In genomic region chr9:105912868-105913516, GRCh38 we compare ENCODE assay signal across 19 cellular contexts.
A peak's percentile ranks its signal among the peaks of the same experiment; 100 is the strongest.
DNase-seq lines count a peak whose midpoint lies in the region; ATAC-seq, FAIRE-seq and TF ChIP-seq lines count a peak whose summit lies in the region.
"Had no signal": no experiment of that assay in that cellular context is flagged by ENCODE, and none has a peak within 500 bp of the region (broad histone marks: within the 10 kb centered on the region; RNA-seq: fewer than 3 reads in every experiment).

No MANE protein-coding gene starts in this region.

- H3K36me3 Mint-ChIP-seq in GM23338 (ENCODE audit: low read depth): peaks cover 9% of the 10 kb centered on the region; the same call in 2 of the 3 replicates

- H3K27ac ChIP-seq in GM23338 (ENCODE audit: low read depth) (0 out of 2 replicates have a peak overlapping the region, but pooled peaks have one; percentile 96), psoas muscle (peak overlapping the region; percentile 93), aorta (ENCODE audit: low read depth in 1 of 2, low read length in 2 of 2) (no peak overlapping the region)
- H3K27ac ChIP-seq: esophagus squamous epithelium, left ventricle myocardium inferior, thyroid gland had no signal

- DNase-seq in GM23338 (ENCODE audit: low spot score): no peak
- DNase-seq in NCI-H2107 (lab: John Stamatoyannopoulos, UW): peak; percentile 8
- DNase-seq in bronchial epithelial cell (ENCODE audit: low read depth): peak; percentile 97
- peak; percentile 63 to 86 for DNase-seq in psoas muscle
- no peak for DNase-seq in dermis blood vessel endothelial cell
- DNase-seq in H4 (ENCODE audit: low spot score): no peak
- no peak for DNase-seq in aorta
- DNase-seq: activated CD4-positive, alpha-beta T cell treated with anti-CD3 and anti-CD28 coated beads, Interleukin-2, amount 50 U/mL, for 48 hours; amygdala; esophagus squamous epithelium; left ventricle myocardium inferior; NCI-H1105 treated with DMSO at 0.1 percent for 48 hours; retina; Right ventricle myocardium superior; stimulated activated CD4-positive, alpha-beta T cell treated with anti-CD3 and anti-CD28 coated beads, Interleukin-2, amount 100 ng/mL, for 24 hours; stimulated activated CD8-positive, alpha-beta memory T cell treated with anti-CD3 and anti-CD28 coated beads, Interleukin-4, amount 100 ng/mL, for 48 hours; thyroid gland had no signal

- H3K27ac Mint-ChIP-seq in GM23338: peak overlapping the region; percentile 42; the same call in 1 of the 2 replicates

- H3K79me2 ChIP-seq in GM23338 (replicated peaks; ENCODE audit: insufficient read depth): no peaks in the 10 kb centered on the region

- no peaks in the 10 kb centered on the region for H3K9me3 ChIP-seq in psoas muscle
- no peaks in the 10 kb centered on the region for H3K9me3 ChIP-seq in aorta (ENCODE audit: control insufficient read depth, low read length)
- H3K9me3 ChIP-seq: esophagus squamous epithelium, left ventricle myocardium inferior, thyroid gland had no signal

- TF ChIP-seq CTCF in GM23338 (conservative IDR thresholded peaks at IDR 0.05; ENCODE audit: low read depth in 2 of 2) (no peak), bronchial epithelial cell (IDR thresholded peaks at IDR 0.05; ENCODE audit: insufficient read depth, low read length, severe bottlenecking) (no peak), psoas muscle (IDR thresholded peaks at IDR 0.05) (no peak)

- 0 out of 2 replicates have a peak overlapping the region, but pooled peaks have one; percentile 3 for H3K4me2 ChIP-seq in GM23338

- peak; percentile 90 for FAIRE-seq in bronchial epithelial cell (lab: Jason Lieb, UNC)
- FAIRE-seq: colon, GM18507 had no signal

- no peaks in the 10 kb centered on the region for H3F3A ChIP-seq in GM23338 (replicated peaks; ENCODE audit: low read depth)

- no peaks in the 10 kb centered on the region for H4K20me1 ChIP-seq in GM23338 (replicated peaks; ENCODE audit: insufficient read depth)

- peak overlapping the region; percentile 24; the same call in 1 of the 2 replicates for H2AFZ ChIP-seq in GM23338

- H3K9me3 Mint-ChIP-seq in GM23338: peaks cover 7% of the 10 kb centered on the region; the same call in 1 of the 3 replicates

- ATAC-seq in GM23338 (no peak), psoas muscle (peak; percentile 97 to 98 (median 98)), aorta (ENCODE audit: low FRiP score) (no peak)

- H3K27me3 Mint-ChIP-seq in GM23338 (ENCODE audit: insufficient read depth, low read depth, poor library complexity): no peaks in the 10 kb centered on the region

- no peaks in the 10 kb centered on the region for H3K36me3 ChIP-seq in GM23338 (ENCODE audit: insufficient read depth)
- H3K36me3 ChIP-seq in bronchial epithelial cell (ENCODE audit: control insufficient read depth, insufficient read depth, low read length): no peaks in the 10 kb centered on the region
- no peaks in the 10 kb centered on the region for H3K36me3 ChIP-seq in psoas muscle (ENCODE audit: insufficient read depth in 1 of 2, low read depth in 1 of 2)
- no peaks in the 10 kb centered on the region for H3K36me3 ChIP-seq in aorta (ENCODE audit: control insufficient read depth in 1 of 2, insufficient read depth in 2 of 2, low read length in 1 of 2)
- H3K36me3 ChIP-seq: esophagus squamous epithelium, left ventricle myocardium inferior, thyroid gland had no signal

- H3K4me1 ChIP-seq in GM23338 (ENCODE audit: insufficient read depth) (peaks cover 20% of the 10 kb centered on the region), psoas muscle (peaks cover 32% of the 10 kb centered on the region), aorta (ENCODE audit: control insufficient read depth in 1 of 2, insufficient read depth in 2 of 2, low read length in 2 of 2) (peaks cover 0 to 6% of the 10 kb centered on the region in 2 donors)
- H3K4me1 ChIP-seq: esophagus squamous epithelium had no signal

- H3K27me3 ChIP-seq in GM23338 (ENCODE audit: insufficient read depth) (no peaks in the 10 kb centered on the region), bronchial epithelial cell (ENCODE audit: control insufficient read depth, insufficient read depth, low read length) (no peaks in the 10 kb centered on the region), psoas muscle (ENCODE audit: insufficient read depth in 3 of 3, low read length in 2 of 3) (no peaks in the 10 kb centered on the region), aorta (ENCODE audit: control insufficient read depth in 1 of 2, insufficient read depth in 2 of 2, low read length in 1 of 2) (no peaks in the 10 kb centered on the region)
- H3K27me3 ChIP-seq: esophagus squamous epithelium, thyroid gland had no signal

- peaks cover 48% of the 10 kb centered on the region for H3K4me1 Mint-ChIP-seq in GM23338

- no peak overlapping the region for H3K4me3 Mint-ChIP-seq in GM23338

- WGBS in psoas muscle, 3 donors: 28 to 48% (median 45%) methylated on average over 8 of the region's 8 CpGs
- WGBS in aorta, 2 donors: 35 to 63% methylated on average over 8 of the region's 8 CpGs

- H3K4me3 ChIP-seq in GM23338 (no peak overlapping the region), bronchial epithelial cell (ENCODE audit: low read depth, low read length) (no peak overlapping the region), psoas muscle (peak overlapping the region; percentile 35), aorta (ENCODE audit: low read length in 2 of 2) (no peak overlapping the region)
- H3K4me3 ChIP-seq: esophagus squamous epithelium, left ventricle myocardium inferior, thyroid gland had no signal

- peaks cover 5% of the 10 kb centered on the region; the same call in 1 of the 2 replicates for H3K9me2 ChIP-seq in GM23338 (ENCODE audit: insufficient read depth)

- intact Hi-C loops in psoas muscle (cut with DNase I): no loop called here
- intact Hi-C loops in aorta (cut with DNase I): no loop called here

TF ChIP-seq in GM23338, 12 proteins besides CTCF, POLR2A, EP300 and RAD21 (continues in another document):
- no peak for TF ChIP-seq REST (IDR thresholded peaks at IDR 0.05; ENCODE audit: unreplicated experiment)
- no peak for TF ChIP-seq EZH2 (IDR thresholded peaks at IDR 0.05; ENCODE audit: low read depth, unreplicated experiment)
- no peak for TF ChIP-seq POLR2AphosphoS5 (IDR thresholded peaks at IDR 0.05; ENCODE audit: low read depth)
- TF ChIP-seq JUNB (IDR thresholded peaks at IDR 0.05; ENCODE audit: unreplicated experiment): no peak

Comparison
In these comparisons a context has a peak if more than half of its experiments do, and no peak if none do; other contexts are left out.
1. ATAC-seq: peak in psoas muscle (4 of 4); none in GM23338 (single experiment) and aorta (single experiment).
2. DNase-seq: peak in NCI-H2107 (single experiment), bronchial epithelial cell (single experiment) and psoas muscle (2 of 2); none in GM23338 (single experiment), dermis blood vessel endothelial cell (single experiment), H4 (single experiment) and aorta (0 of 2).
3. H3K27ac ChIP-seq: peak in GM23338 (single experiment) and psoas muscle (single experiment); none in aorta (0 of 2).